8 cellular contexts compared by ENCODE assay signal in the genomic region with DNA sequence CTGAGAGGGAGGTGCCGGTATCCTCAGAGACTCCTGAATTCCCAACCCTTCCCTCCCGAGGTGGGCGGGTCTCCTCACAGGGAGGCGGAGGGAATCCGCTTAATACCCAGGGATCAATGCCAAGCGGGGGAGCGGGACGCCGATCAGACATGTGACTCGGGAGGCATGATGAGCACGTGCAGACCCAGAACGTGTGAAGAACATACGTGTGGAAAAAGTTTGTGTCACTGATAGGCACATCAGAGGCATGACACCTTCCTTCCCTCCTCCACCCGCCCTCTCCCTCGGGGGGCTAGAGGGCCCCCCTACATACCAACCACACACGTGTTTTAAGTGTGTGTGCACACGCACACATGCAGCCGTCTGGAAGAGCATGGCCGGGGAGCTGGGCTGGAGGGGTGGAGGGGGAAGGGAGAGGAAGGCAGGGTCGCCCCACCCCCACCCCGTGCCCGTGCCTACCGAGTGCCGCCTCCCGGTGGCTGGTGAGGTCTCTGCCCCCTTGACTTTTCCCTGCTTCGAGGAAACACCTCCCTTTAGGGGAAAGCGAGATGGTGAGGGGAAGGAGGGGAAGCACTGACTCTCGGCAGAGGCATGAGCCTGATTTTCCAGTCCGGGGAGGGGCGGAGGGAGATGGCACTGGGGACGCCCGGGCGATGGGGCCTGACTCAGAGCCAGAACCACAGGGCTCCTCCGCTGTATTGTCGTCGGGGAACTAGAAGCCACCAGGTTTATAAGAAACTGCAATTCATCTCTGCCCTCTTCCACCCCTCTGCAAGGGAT. TPM values are rescaled to one million over a fixed set of nuclear protein-coding genes. Genes with fewer than 3 reads are reported as not detected.
DNase-seq lines count a peak whose midpoint lies in the region; ATAC-seq and TF ChIP-seq lines count a peak whose summit lies in the region.

No MANE protein-coding gene starts in this region.

- ATAC-seq in HG02623 (IDR thresholded peaks at IDR 0.05; ENCODE audit: unreplicated experiment) (no peak), GM19455 (IDR thresholded peaks at IDR 0.05; ENCODE audit: unreplicated experiment) (no peak), HG03571 (IDR thresholded peaks at IDR 0.05; ENCODE audit: unreplicated experiment) (no peak)

- no peaks in the 10 kb centered on the region for H3K9me3 ChIP-seq in iPS-18c (ENCODE audit: control insufficient read depth, insufficient read depth, low read length)

- DNase-seq in GM13976 (ENCODE audit: low spot score) (peak; percentile 77), M059J (ENCODE audit: low read depth) (peak; percentile 80)
- peak; percentile 67 for DNase-seq in activated CD8-positive, alpha-beta memory T cell treated with anti-CD3 and anti-CD28 coated beads, Interleukin-2, amount 50 U/mL, for 1 hour (ENCODE audit: extremely low read depth)
- DNase-seq in stimulated activated CD8-positive, alpha-beta memory T cell treated with anti-CD3 and anti-CD28 coated beads, Interleukin-7, amount 100 ng/mL, for 1 hour (ENCODE audit: low read depth in 2 of 2), result peak; percentile 75 to 76

- peak overlapping the region; percentile 20; the same call in 1 of the 2 replicates for H3K4me3 ChIP-seq in iPS-18c (ENCODE audit: insufficient read depth, low read depth, low read length)

- in situ Hi-C loops in GM13976 (cut with MboI; ENCODE audit: low sequenced_read_pairs, unreplicated experiment), result no loop called here

- no peak for TF ChIP-seq CTCF in GM13976 (IDR thresholded peaks at IDR 0.05; ENCODE audit: borderline replicate concordance, control extremely low read depth, extremely low read depth, insufficient read depth, missing control alignments)

RNA-seq across cellular contexts. Expression of gene TBX21, which starts 12.1 kb away (rescaled TPM):
- not detected in 2 replicates for total RNA-seq in M059J (2014; rRNA removed; shearing (Covaris generic))

RNA-seq across cellular contexts. Expression of gene TBKBP1, which starts 27.0 kb away (rescaled TPM):
- 1.3 and 2.6 TPM in 2 replicates for total RNA-seq in M059J (2014; rRNA removed; shearing (Covaris generic))
